In the genomic region with DNA sequence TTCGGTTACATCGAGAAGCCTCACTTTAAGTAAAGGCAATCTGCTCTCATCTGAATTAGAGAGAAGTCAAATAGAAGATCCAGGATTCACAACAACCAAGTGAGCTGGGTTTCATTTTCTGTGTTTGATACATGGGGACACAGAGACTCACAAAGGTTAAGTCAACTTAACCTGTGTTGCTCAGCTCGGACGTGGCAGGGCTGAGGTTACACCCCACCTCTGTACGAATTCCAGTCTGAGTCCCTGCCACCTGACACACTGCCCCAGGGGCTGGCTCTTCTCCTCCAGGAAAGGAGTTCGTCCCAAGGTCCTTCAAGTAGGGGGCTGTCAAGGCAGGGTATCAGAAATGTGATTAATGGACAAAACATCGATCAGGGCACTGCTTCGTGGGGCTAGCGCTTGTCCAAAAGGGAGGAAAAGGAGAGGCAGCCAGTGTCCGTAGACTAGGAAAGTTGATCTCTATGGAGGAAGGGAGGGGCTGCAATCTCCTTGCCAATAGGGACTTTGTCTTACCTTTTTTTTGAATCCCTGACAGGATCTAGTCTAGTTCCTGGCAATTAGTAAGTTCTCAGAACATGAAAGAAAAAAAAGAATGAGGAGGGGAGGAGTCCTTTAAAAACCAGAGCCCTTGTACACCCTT, we compare ENCODE assay signal across 17 cellular contexts.
DNase-seq lines count a peak whose midpoint lies in the region; ATAC-seq and TF ChIP-seq lines count a peak whose summit lies in the region.
"Had no signal": no experiment of that assay in that cellular context is flagged by ENCODE, and none has a peak within 500 bp of the region (broad histone marks: within the 10 kb centered on the region; RNA-seq: fewer than 3 reads in every experiment).

No MANE protein-coding gene starts in this region.

- H4K20me1 ChIP-seq in mammary epithelial cell (ENCODE audit: insufficient read depth, low read length), result no peaks in the 10 kb centered on the region

- H3K36me3 Mint-ChIP-seq in nephron progenitor cell (ENCODE audit: low read depth), result no peaks in the 10 kb centered on the region
- H3K36me3 Mint-ChIP-seq: memory B cell had no signal

- H3K4me1 Mint-ChIP-seq in nephron progenitor cell, result peaks cover 85% of the 10 kb centered on the region

- ATAC-seq in esophagus mucosa (peak; percentile 63), GM21360 (IDR thresholded peaks at IDR 0.05; ENCODE audit: unreplicated experiment) (no peak)

- TF ChIP-seq POLR2A in breast epithelium (IDR thresholded peaks at IDR 0.05), result no peak

- H3K79me2 ChIP-seq in mammary epithelial cell (ENCODE audit: insufficient read depth, low read length), result no peaks in the 10 kb centered on the region

- H3K4me2 ChIP-seq in mammary epithelial cell (ENCODE audit: insufficient read depth, low read depth, low read length), result no peak overlapping the region

- H3K27ac ChIP-seq in breast epithelium (peak overlapping the region; percentile 82 to 86), mammary epithelial cell (ENCODE audit: insufficient read depth, low read depth, low read length) (no peak overlapping the region), subcutaneous abdominal adipose tissue (ENCODE audit: low read depth, low read length) (peak overlapping the region; percentile 29)
- H3K27ac ChIP-seq: upper lobe of left lung had no signal

- CTCF ChIA-PET in mammary epithelial cell (lab: Charles Lee; ENCODE audit: low non-redundant PET), result no interaction called here

- peak overlapping the region; percentile 96 for H3K27ac Mint-ChIP-seq in nephron progenitor cell
- H3K27ac Mint-ChIP-seq: activated CD4-positive, alpha-beta T cell treated with anti-CD3 and anti-CD28 coated beads, Interleukin-2, amount 10 ng/mL, durations not matched to agents 7 days and 5 days; memory B cell had no signal

- BruUV-seq in mammary epithelial cell (replicated peaks; lab: Mats Ljungman, UMichigan), result no TSS peak

- H3K4me3 Mint-ChIP-seq in nephron progenitor cell, result peak overlapping the region; percentile 61
- H3K4me3 Mint-ChIP-seq: activated CD4-positive, alpha-beta T cell treated with anti-CD3 and anti-CD28 coated beads, Interleukin-2, amount 10 ng/mL, durations not matched to agents 7 days and 5 days; memory B cell; nephron had no signal

- dilution Hi-C loops in mammary epithelial cell (cut with HindIII; ENCODE audit: low sequenced_read_pairs), result no loop called here

- H3K27me3 ChIP-seq in breast epithelium (no peaks in the 10 kb centered on the region), mammary epithelial cell (ENCODE audit: insufficient read depth, low read length) (no peaks in the 10 kb centered on the region), subcutaneous abdominal adipose tissue (ENCODE audit: control insufficient read depth in 5 of 5, insufficient read depth in 4 of 5, low read length in 5 of 5) (no peaks in the 10 kb centered on the region)
- H3K27me3 ChIP-seq: upper lobe of left lung had no signal

- in situ Hi-C loops in mammary epithelial cell (cut with MboI; ENCODE audit: low sequenced_read_pairs in 2 of 2), result no loop called here

- TF ChIP-seq CTCF in breast epithelium (IDR thresholded peaks at IDR 0.05) (no peak), mammary epithelial cell (conservative IDR thresholded peaks at IDR 0.05 in 1 of 2, IDR thresholded peaks at IDR 0.05 in 1 of 2; ENCODE audit: extremely low read depth in 1 of 2, insufficient read depth in 1 of 2, low read depth in 1 of 2, low read length in 2 of 2) (no peak), nephron progenitor cell (IDR thresholded peaks at IDR 0.05) (no peak), foreskin fibroblast (IDR thresholded peaks at IDR 0.05; ENCODE audit: low read depth, low read length) (no peak)

- 60% methylated on average over 10 of the region's 10 CpGs for WGBS in mammary epithelial cell (ENCODE audit: low coverage, missing lambda C conversion rate)

- H3K9me3 Mint-ChIP-seq in nephron progenitor cell, result no peaks in the 10 kb centered on the region
- H3K9me3 Mint-ChIP-seq: activated CD4-positive, alpha-beta T cell treated with anti-CD3 and anti-CD28 coated beads, Interleukin-2, amount 10 ng/mL, durations not matched to agents 7 days and 5 days; memory B cell; nephron had no signal

- no peak overlapping the region for H3K9ac ChIP-seq in mammary epithelial cell (ENCODE audit: insufficient read depth, low read length)
- no peak overlapping the region for H3K9ac ChIP-seq in subcutaneous abdominal adipose tissue (ENCODE audit: low read length in 5 of 5)

- intact Hi-C loops in breast epithelium (cut with DNase I; ENCODE audit: low total_unique reads), result no loop called here
- intact Hi-C loops in mammary epithelial cell (cut with micrococcal nuclease), result no loop called here

- H3K9me3 ChIP-seq in breast epithelium, result no peaks in the 10 kb centered on the region
- no peaks in the 10 kb centered on the region for H3K9me3 ChIP-seq in mammary epithelial cell (replicated peaks; ENCODE audit: insufficient read depth, low read length)
- no peaks in the 10 kb centered on the region for H3K9me3 ChIP-seq in subcutaneous abdominal adipose tissue (ENCODE audit: control insufficient read depth in 5 of 5, low read length in 5 of 5)
- H3K9me3 ChIP-seq: upper lobe of left lung had no signal

- H3K36me3 ChIP-seq in breast epithelium (no peaks in the 10 kb centered on the region), mammary epithelial cell (ENCODE audit: insufficient read depth, low read length) (no peaks in the 10 kb centered on the region), subcutaneous abdominal adipose tissue (ENCODE audit: control insufficient read depth in 5 of 5, insufficient read depth in 5 of 5, low read length in 5 of 5) (no peaks in the 10 kb centered on the region)
- H3K36me3 ChIP-seq: upper lobe of left lung had no signal

- H2AFZ ChIP-seq in mammary epithelial cell (ENCODE audit: low read depth, low read length), result no peak overlapping the region

- H3K4me1 ChIP-seq in breast epithelium, result no peaks in the 10 kb centered on the region
- H3K4me1 ChIP-seq in mammary epithelial cell (ENCODE audit: insufficient read depth, low read length), result peaks cover 24% of the 10 kb centered on the region
- peaks cover 0 to 31% (median 22%) of the 10 kb centered on the region in 5 donors for H3K4me1 ChIP-seq in subcutaneous abdominal adipose tissue (ENCODE audit: control insufficient read depth in 5 of 5, insufficient read depth in 5 of 5, low read length in 5 of 5)

- H3K27me3 Mint-ChIP-seq in nephron progenitor cell (ENCODE audit: low read depth, poor library complexity), result peaks cover 2% of the 10 kb centered on the region

- H3K4me3 ChIP-seq in breast epithelium, result no peak overlapping the region
- H3K4me3 ChIP-seq in mammary epithelial cell (replicated peaks in 1 of 3; ENCODE audit: insufficient read depth in 1 of 3, low read depth in 2 of 3, low read length in 3 of 3), result no peak overlapping the region
- no peak overlapping the region for H3K4me3 ChIP-seq in subcutaneous abdominal adipose tissue (ENCODE audit: low read depth in 1 of 5, low read length in 5 of 5)
- no peak overlapping the region for H3K4me3 ChIP-seq in foreskin fibroblast (ENCODE audit: low read depth in 1 of 2, low read length in 2 of 2)
- H3K4me3 ChIP-seq: upper lobe of left lung had no signal

- DNase-seq in breast epithelium (ENCODE audit: low spot score in 2 of 2) (peak; percentile 29 to 61), mammary epithelial cell (no peak), nephron progenitor cell (no peak), NK-92 (lab: John Stamatoyannopoulos, UW; ENCODE audit: unreplicated experiment) (no peak), foreskin fibroblast (no peak)
- DNase-seq: activated CD4-positive, alpha-beta T cell treated with anti-CD3 and anti-CD28 coated beads, Interleukin-2, amount 10 ng/mL, durations not matched to agents 7 days and 5 days; activated CD8-positive, alpha-beta memory T cell treated with anti-CD3 and anti-CD28 coated beads, Interleukin-2, amount 50 U/mL, for 4 hours; activated gamma-delta T cell treated with Interleukin-2 at 50 U/mL for 16 hours; effector CD8-positive, alpha-beta T cell; stimulated activated naive CD4-positive, alpha-beta T cell; SW 1271 had no signal

Comparison
In these comparisons a context has a peak if more than half of its experiments do, and no peak if none do; other contexts are left out.
1. DNase-seq: peak in breast epithelium (2 of 2); none in mammary epithelial cell (single experiment), nephron progenitor cell (single experiment), NK-92 (single experiment) and foreskin fibroblast (0 of 2).